ENCODE assay signal across 19 cellular contexts in genomic region chr14:93952829-93953228, GRCh38. TPM values are rescaled to one million over a fixed set of nuclear protein-coding genes. Genes with fewer than 3 reads are reported as not detected.
A peak's percentile ranks its signal among the peaks of the same experiment; 100 is the strongest.
DNase-seq lines count a peak whose midpoint lies in the region; ATAC-seq and TF ChIP-seq lines count a peak whose summit lies in the region.
"Had no signal": no experiment of that assay in that cellular context is flagged by ENCODE, and none has a peak within 500 bp of the region (broad histone marks: within the 10 kb centered on the region; RNA-seq: fewer than 3 reads in every experiment).

No MANE protein-coding gene starts in this region.

- peak overlapping the region; percentile 24; the same call in 1 of the 2 replicates for H3K4me2 ChIP-seq in HCT116 (ENCODE audit: low read length)

- H3K4me1 ChIP-seq in HCT116 (ENCODE audit: control insufficient read depth in 1 of 2, insufficient read depth in 2 of 2, low read length in 2 of 2): peaks cover 12 to 57% of the 10 kb centered on the region in 2 experiments; a peak in 3 of 4 replicates
- H3K4me1 ChIP-seq in Caco-2: peaks cover 8% of the 10 kb centered on the region

- no peak overlapping the region for H2AFZ ChIP-seq in HCT116 (ENCODE audit: low read depth, low read length, poor library complexity, severe bottlenecking)

- no peak for TF ChIP-seq CTCF in HCT116 (IDR thresholded peaks at IDR 0.05 in 2 of 3, conservative IDR thresholded peaks at IDR 0.05 in 1 of 3; ENCODE audit: borderline replicate concordance in 1 of 3, insufficient read depth in 1 of 3, low read depth in 2 of 3, low read length in 2 of 3)
- no peak for TF ChIP-seq CTCF in Caco-2 (IDR thresholded peaks at IDR 0.05; ENCODE audit: insufficient read depth in 1 of 2, low read depth in 1 of 2, low read length in 1 of 2, severe bottlenecking in 1 of 2, unreplicated experiment in 1 of 2)

- RAD21 ChIA-PET in HCT116 (lab: Charles Lee; ENCODE audit: low non-redundant PET in 1 of 2, low total read pairs in 2 of 2, uncharacterized antibody in 2 of 2, unreplicated experiment in 2 of 2): no interaction called here

- CTCF ChIA-PET in activated naive CD4-positive, alpha-beta T cell treated with anti-CD3 and anti-CD28 coated beads, Interleukin-2, amount 10 ng/mL, durations not matched to agents 7 days and 5 days (lab: Charles Lee): interaction anchor here (0.9 to 10.3 kb wide), 7 partner anchors 10 to 84 kb away, joined by 3 to 181 read pairs (median 8); partner anchors contain the start of gene ASB2
- CTCF ChIA-PET in HCT116 (lab: Charles Lee) (interaction anchor here (0.9 to 2.7 kb wide), 4 partner anchors 11 to 184 kb away, joined by 3 to 13 read pairs (median 6); no protein-coding TSS in a partner anchor), Caco-2 (lab: Charles Lee) (interaction anchor here (1.0 kb wide), 1 partner anchor 17 kb away, joined by 3 read pairs; no protein-coding TSS in a partner anchor)

- H3K4me3 Mint-ChIP-seq in activated naive CD4-positive, alpha-beta T cell treated with anti-CD3 and anti-CD28 coated beads, Interleukin-2, amount 10 ng/mL, durations not matched to agents 7 days and 5 days: no peak overlapping the region
- H3K4me3 Mint-ChIP-seq in activated T-helper 17 cell treated with anti-CD3 and anti-CD28 coated beads, Interleukin-2, amount 50 U/mL, for 72 hours: peak overlapping the region; percentile 85
- H3K4me3 Mint-ChIP-seq in Caco-2 (ENCODE audit: unreplicated experiment): no peak overlapping the region

- H4K20me1 ChIP-seq in HCT116 (ENCODE audit: insufficient read depth): no peaks in the 10 kb centered on the region

- no peaks in the 10 kb centered on the region for H3K27me3 ChIP-seq in HCT116 (ENCODE audit: insufficient read depth, low read length)
- no peaks in the 10 kb centered on the region for H3K27me3 ChIP-seq in Caco-2 (replicated peaks; ENCODE audit: control insufficient read depth, insufficient read depth, low read length)
- H3K27me3 ChIP-seq: adrenal gland, Peyer's patch had no signal

- no peaks in the 10 kb centered on the region for H3K9me2 ChIP-seq in HCT116 (ENCODE audit: insufficient read depth)

- no peak for TF ChIP-seq POLR2A in HCT116 (IDR thresholded peaks at IDR 0.05; ENCODE audit: borderline replicate concordance, extremely low read depth, insufficient read depth, insufficient read length)

- intact Hi-C loops in HCT116 (cut with micrococcal nuclease): no loop called here
- intact Hi-C loops in Caco-2 (cut with micrococcal nuclease; ENCODE audit: unreplicated experiment): no loop called here

- H3K27me3 Mint-ChIP-seq in activated naive CD4-positive, alpha-beta T cell treated with anti-CD3 and anti-CD28 coated beads, Interleukin-2, amount 10 ng/mL, durations not matched to agents 7 days and 5 days: peaks cover 4% of the 10 kb centered on the region
- no peaks in the 10 kb centered on the region for H3K27me3 Mint-ChIP-seq in activated T-helper 17 cell treated with anti-CD3 and anti-CD28 coated beads, Interleukin-2, amount 50 U/mL, for 72 hours
- H3K27me3 Mint-ChIP-seq in Caco-2 (ENCODE audit: insufficient read depth, unreplicated experiment): no peaks in the 10 kb centered on the region

- H3K4me1 Mint-ChIP-seq in activated naive CD4-positive, alpha-beta T cell treated with anti-CD3 and anti-CD28 coated beads, Interleukin-2, amount 10 ng/mL, durations not matched to agents 7 days and 5 days: peaks cover 67% of the 10 kb centered on the region
- H3K4me1 Mint-ChIP-seq in activated T-helper 17 cell treated with anti-CD3 and anti-CD28 coated beads, Interleukin-2, amount 50 U/mL, for 72 hours: peaks cover 48% of the 10 kb centered on the region
- no peaks in the 10 kb centered on the region for H3K4me1 Mint-ChIP-seq in Caco-2 (ENCODE audit: low read depth, unreplicated experiment)

- BruUV-seq in HCT116 (replicated peaks; lab: Mats Ljungman, UMichigan) (no TSS peak), Caco-2 (replicated peaks; lab: Mats Ljungman, UMichigan) (no TSS peak)

- no peak overlapping the region for H3K9ac ChIP-seq in HCT116 (ENCODE audit: low read length)

- no peaks in the 10 kb centered on the region for H3K79me2 ChIP-seq in HCT116 (ENCODE audit: insufficient read depth, low read length)

- ATAC-seq in HCT116: peak; percentile 46
- ATAC-seq in activated T-helper 17 cell treated with anti-CD3 and anti-CD28 coated beads, Interleukin-2, amount 50 U/mL, for 72 hours (replicated peaks): no peak
- ATAC-seq: CD8-positive, alpha-beta T cell had no signal

- H3K9me3 ChIP-seq in HCT116 (ENCODE audit: control insufficient read depth in 1 of 2, insufficient read depth in 1 of 2, low read depth in 1 of 2, low read length in 2 of 2): no peaks in the 10 kb centered on the region
- H3K9me3 ChIP-seq in Caco-2: no peaks in the 10 kb centered on the region
- H3K9me3 ChIP-seq: adrenal gland, Peyer's patch, thoracic aorta had no signal

- peak; percentile 32 for DNase-seq in activated naive CD4-positive, alpha-beta T cell treated with anti-CD3 and anti-CD28 coated beads, Interleukin-2, amount 10 ng/mL, durations not matched to agents 7 days and 5 days
- no peak for DNase-seq in activated naive CD4-positive, alpha-beta T cell (lab: John Stamatoyannopoulos, UW)
- DNase-seq in HCT116 (ENCODE audit: low read depth, low spot score) (no peak), renal cortical epithelial cell (ENCODE audit: low read depth) (peak; percentile 31), NCI-H2107 (lab: John Stamatoyannopoulos, UW) (no peak), NCI-H2196 treated with DMSO at 0.1 percent for 48 hours (lab: John Stamatoyannopoulos, UW; ENCODE audit: unreplicated experiment) (no peak), Caco-2 (no peak)
- DNase-seq: activated CD4-positive, alpha-beta T cell treated with anti-CD3 and anti-CD28 coated beads for 4 hours; adrenal gland; CD8-positive, alpha-beta T cell; DMS79; erythroblast; NCI-H226; retina had no signal

- POLR2A ChIA-PET in HCT116 (lab: Charles Lee) (no interaction called here), Caco-2 (lab: Charles Lee) (no interaction called here)

- TF ChIP-seq RAD21 in HCT116 (IDR thresholded peaks at IDR 0.05; ENCODE audit: low read depth): no peak

- no peak overlapping the region for H3K27ac ChIP-seq in HCT116 (ENCODE audit: low read depth, low read length)
- H3K27ac ChIP-seq: adrenal gland had no signal

- H3K36me3 Mint-ChIP-seq in activated naive CD4-positive, alpha-beta T cell treated with anti-CD3 and anti-CD28 coated beads, Interleukin-2, amount 10 ng/mL, durations not matched to agents 7 days and 5 days: peaks cover 60% of the 10 kb centered on the region
- H3K36me3 Mint-ChIP-seq in activated T-helper 17 cell treated with anti-CD3 and anti-CD28 coated beads, Interleukin-2, amount 50 U/mL, for 72 hours (ENCODE audit: low read depth): peaks cover 59% of the 10 kb centered on the region
- H3K36me3 Mint-ChIP-seq in Caco-2 (ENCODE audit: insufficient read depth, unreplicated experiment): no peaks in the 10 kb centered on the region
- H3K36me3 Mint-ChIP-seq: CD8-positive, alpha-beta T cell had no signal

- H3K4me3 ChIP-seq in HCT116 (replicated peaks in 1 of 2; ENCODE audit: low read depth in 1 of 2, low read length in 2 of 2) (no peak overlapping the region), Caco-2 (ENCODE audit: low read depth, low read length) (no peak overlapping the region)
- H3K4me3 ChIP-seq: adrenal gland, K562, thoracic aorta had no signal

- H3K27ac Mint-ChIP-seq in activated naive CD4-positive, alpha-beta T cell treated with anti-CD3 and anti-CD28 coated beads, Interleukin-2, amount 10 ng/mL, durations not matched to agents 7 days and 5 days: peak overlapping the region; percentile 72
- no peak overlapping the region for H3K27ac Mint-ChIP-seq in activated T-helper 17 cell treated with anti-CD3 and anti-CD28 coated beads, Interleukin-2, amount 50 U/mL, for 72 hours
- H3K27ac Mint-ChIP-seq in Caco-2 (ENCODE audit: unreplicated experiment): no peak overlapping the region

- no peaks in the 10 kb centered on the region for H3K9me3 Mint-ChIP-seq in activated naive CD4-positive, alpha-beta T cell treated with anti-CD3 and anti-CD28 coated beads, Interleukin-2, amount 10 ng/mL, durations not matched to agents 7 days and 5 days
- no peaks in the 10 kb centered on the region for H3K9me3 Mint-ChIP-seq in activated T-helper 17 cell treated with anti-CD3 and anti-CD28 coated beads, Interleukin-2, amount 50 U/mL, for 72 hours
- H3K9me3 Mint-ChIP-seq in Caco-2 (ENCODE audit: unreplicated experiment): no peaks in the 10 kb centered on the region
- H3K9me3 Mint-ChIP-seq: CD8-positive, alpha-beta T cell had no signal

- H3K36me3 ChIP-seq in HCT116 (ENCODE audit: control insufficient read depth in 1 of 2, insufficient read depth in 2 of 2, low read length in 2 of 2): no peaks in the 10 kb centered on the region
- H3K36me3 ChIP-seq in Caco-2 (ENCODE audit: control insufficient read depth, insufficient read depth, low read length): no peaks in the 10 kb centered on the region
- H3K36me3 ChIP-seq: adrenal gland, Peyer's patch had no signal

RNA-seq across cellular contexts. Expression of gene ASB2, which starts 23.5 kb away (rescaled TPM):
- not detected for total RNA-seq in HCT116 (2021; ENCODE audit: unreplicated experiment)
- polyA plus RNA-seq in HCT116 (2012): 0.02 and 0.08 TPM in 2 replicates
- 10 to 100 TPM; 48.5 to 68.7 TPM for total RNA-seq in activated T-helper 17 cell treated with anti-CD3 and anti-CD28 coated beads, Interleukin-2, amount 50 U/mL, for 72 hours
- total RNA-seq in renal cortical epithelial cell: 0.05 and 0.35 TPM in 2 replicates
- total RNA-seq in Caco-2 (2022): 0.21 TPM in 1 of 2 replicates, not detected in the other
- total RNA-seq: K562 had no signal
- polyA plus RNA-seq: K562 had no signal

RNA-seq across cellular contexts. Expression of gene FAM181A, which starts 25.7 kb away (rescaled TPM):
- not detected for total RNA-seq in HCT116 (2021; ENCODE audit: unreplicated experiment)
- not detected in 2 replicates for polyA plus RNA-seq in HCT116 (2012)
- total RNA-seq in activated T-helper 17 cell treated with anti-CD3 and anti-CD28 coated beads, Interleukin-2, amount 50 U/mL, for 72 hours: not detected
- not detected in 2 replicates for total RNA-seq in renal cortical epithelial cell
- total RNA-seq in Caco-2 (2022): not detected in 2 replicates
- total RNA-seq: adrenal gland; CD8-positive, alpha-beta T cell; K562; Peyer's patch; thoracic aorta had no signal
- polyA plus RNA-seq: adrenal gland, AG04450, K562 had no signal

RNA-seq across cellular contexts. Expression of gene CCDC197, which starts 44.3 kb away (rescaled TPM):
- not detected for total RNA-seq in HCT116 (2021; ENCODE audit: unreplicated experiment)
- polyA plus RNA-seq in HCT116 (2012): not detected in 2 replicates
- total RNA-seq in activated T-helper 17 cell treated with anti-CD3 and anti-CD28 coated beads, Interleukin-2, amount 50 U/mL, for 72 hours: under 1 TPM in 1 of 2 donors, not detected in 1; 0.37 TPM
- not detected in 2 replicates for total RNA-seq in renal cortical epithelial cell
- total RNA-seq in Caco-2 (2022): not detected in 2 replicates
- total RNA-seq: adrenal gland; CD8-positive, alpha-beta T cell; K562; Peyer's patch; thoracic aorta had no signal
- polyA plus RNA-seq: adrenal gland, AG04450, K562 had no signal

Comparison
In these comparisons a context has a peak if more than half of its experiments do, and no peak if none do; other contexts are left out.
1. DNase-seq: peak in activated naive CD4-positive, alpha-beta T cell treated with anti-CD3 and anti-CD28 coated beads, Interleukin-2, amount 10 ng/mL, durations not matched to agents 7 days and 5 days (single experiment) and renal cortical epithelial cell (single experiment); none in activated naive CD4-positive, alpha-beta T cell (0 of 4), HCT116 (single experiment), NCI-H2107 (single experiment), NCI-H2196 treated with DMSO at 0.1 percent for 48 hours (single experiment) and Caco-2 (0 of 2).
2. RNA of gene ASB2, which starts 23.5 kb away (total RNA-seq): 48.5 to 68.7 TPM in activated T-helper 17 cell treated with anti-CD3 and anti-CD28 coated beads, Interleukin-2, amount 50 U/mL, for 72 hours; not detected in HCT116 (single experiment), 0.05 to 0.35 TPM in renal cortical epithelial cell and 0.21 TPM in Caco-2; every median in the first group is over 10 times any median in the second.